Comparison of ENCODE assay signal across 8 cellular contexts in genomic region chr2:100321881-100322820, GRCh38. TPM values are rescaled to one million over a fixed set of nuclear protein-coding genes. Genes with fewer than 3 reads are reported as not detected.
DNase-seq lines count a peak whose midpoint lies in the region; FAIRE-seq and TF ChIP-seq lines count a peak whose summit lies in the region.

TSS of gene LONRF2 (minus strand) at chr2:100322501. CDS start at chr2:100322093, 408 bp downstream.

- peaks cover 4% of the 10 kb centered on the region for H3K9me3 Mint-ChIP-seq in type B pancreatic cell
- H3K9me3 Mint-ChIP-seq in activated naive CD4-positive, alpha-beta T cell treated with anti-CD3 and anti-CD28 coated beads, Interleukin-2, amount 10 ng/mL, durations not matched to agents 7 days and 5 days: peaks cover 12% of the 10 kb centered on the region

- H2BK5ac ChIP-seq in H1 (ENCODE audit: low read depth, low read length): no peak within 1 kb of the TSS

- TF ChIP-seq CTCF in OCI-LY3 (IDR thresholded peaks at IDR 0.05; ENCODE audit: low read depth, low read length): no peak
- no peak for TF ChIP-seq CTCF in H1 (IDR thresholded peaks at IDR 0.05; ENCODE audit: control extremely low read depth in 1 of 3, insufficient read depth in 1 of 3, low read depth in 1 of 3, low read length in 3 of 3)
- no peak for TF ChIP-seq CTCF in type B pancreatic cell (conservative IDR thresholded peaks at IDR 0.05)

- H2BK120ac ChIP-seq in H1 (replicated peaks; ENCODE audit: low read depth, low read length): no peak within 1 kb of the TSS

- H4K91ac ChIP-seq in H1 (replicated peaks; ENCODE audit: insufficient read length, low read length): no peak within 1 kb of the TSS

- peaks cover 17% of the 10 kb centered on the region for H3K36me3 Mint-ChIP-seq in type B pancreatic cell
- H3K36me3 Mint-ChIP-seq in activated naive CD4-positive, alpha-beta T cell treated with anti-CD3 and anti-CD28 coated beads, Interleukin-2, amount 10 ng/mL, durations not matched to agents 7 days and 5 days: peaks cover 3% of the 10 kb centered on the region

- no peak within 1 kb of the TSS for H3K4ac ChIP-seq in H1 (replicated peaks; ENCODE audit: insufficient read length, low read depth, low read length)

- DNase-seq in activated gamma-delta T cell (lab: John Stamatoyannopoulos, UW) (peak; percentile 10), activated gamma-delta T cell treated with Interleukin-2 at 50 U/mL for 16 hours (no peak), H1 (ENCODE audit: low read depth in 1 of 2, low spot score in 2 of 2) (peak in 1 of 2 experiments; percentile 66), midbrain (lab: John Stamatoyannopoulos, UW) (peak; percentile 34), type B pancreatic cell (ENCODE audit: extremely low spot score, unreplicated experiment) (no peak), NOMO-1 (lab: John Stamatoyannopoulos, UW; ENCODE audit: unreplicated experiment in 2 of 2) (no peak)
- DNase-seq in activated naive CD4-positive, alpha-beta T cell treated with anti-CD3 and anti-CD28 coated beads, Interleukin-2, amount 10 ng/mL, durations not matched to agents 7 days and 5 days: no peak

- no peak for TF ChIP-seq EP300 in H1 (IDR thresholded peaks at IDR 0.05; ENCODE audit: borderline replicate concordance in 1 of 2, low read depth in 2 of 2, low read length in 2 of 2)

- H3K79me2 ChIP-seq in OCI-LY3 (ENCODE audit: low read length) (no peaks in the 10 kb centered on the region), H1 (ENCODE audit: control insufficient read depth in 1 of 2, insufficient read depth in 2 of 2, low read length in 2 of 2) (no peaks in the 10 kb centered on the region)

- no peak within 1 kb of the TSS for H2AK5ac ChIP-seq in H1 (ENCODE audit: low read depth, low read length)

- H3K56ac ChIP-seq in H1 (replicated peaks; ENCODE audit: insufficient read length, low read depth, low read length): no peak within 1 kb of the TSS

- H3K79me1 ChIP-seq in H1 (ENCODE audit: low read depth, low read length): no peaks in the 10 kb centered on the region

- peaks cover 15% of the 10 kb centered on the region; the same call in 1 of the 2 replicates for H3K23me2 ChIP-seq in H1 (ENCODE audit: low read depth, low read length)

- no peak within 1 kb of the TSS for H2BK15ac ChIP-seq in H1 (ENCODE audit: low read length)

- TF ChIP-seq POLR2A in H1 (IDR thresholded peaks at IDR 0.05; ENCODE audit: control extremely low read depth in 1 of 2, low read depth in 2 of 2, low read length in 2 of 2): no peak

- H3K4me3 Mint-ChIP-seq in type B pancreatic cell: peak within 1 kb of the TSS; percentile 89
- no peak within 1 kb of the TSS for H3K4me3 Mint-ChIP-seq in activated naive CD4-positive, alpha-beta T cell treated with anti-CD3 and anti-CD28 coated beads, Interleukin-2, amount 10 ng/mL, durations not matched to agents 7 days and 5 days

- peak within 1 kb of the TSS; percentile 76 for H3K4me3 ChIP-seq in OCI-LY3 (ENCODE audit: low read length)
- H3K4me3 ChIP-seq in H1 (ENCODE audit: extremely low read depth in 1 of 4, insufficient read depth in 2 of 4, low read depth in 3 of 4, low read length in 4 of 4): peak within 1 kb of the TSS; percentile 33 to 66 (median 48)

- H3K27ac Mint-ChIP-seq in type B pancreatic cell: peak within 1 kb of the TSS; percentile 74
- no peak within 1 kb of the TSS for H3K27ac Mint-ChIP-seq in activated naive CD4-positive, alpha-beta T cell treated with anti-CD3 and anti-CD28 coated beads, Interleukin-2, amount 10 ng/mL, durations not matched to agents 7 days and 5 days

- H3K9me3 ChIP-seq in OCI-LY3 (ENCODE audit: insufficient read depth, low read length) (peaks cover 8% of the 10 kb centered on the region; the same call in 1 of the 2 replicates), H1 (ENCODE audit: insufficient read depth in 2 of 2, low read depth in 1 of 2, low read length in 1 of 2) (peaks cover 4 to 9% of the 10 kb centered on the region in 2 experiments)

- no peak within 1 kb of the TSS for H2BK12ac ChIP-seq in H1 (ENCODE audit: low read depth, low read length)

- peak within 1 kb of the TSS; percentile 68 for H4K8ac ChIP-seq in H1 (ENCODE audit: extremely low read depth, insufficient read depth, low read length)

- peaks cover 63% of the 10 kb centered on the region for H3K27me3 Mint-ChIP-seq in type B pancreatic cell
- peaks cover 53% of the 10 kb centered on the region for H3K27me3 Mint-ChIP-seq in activated naive CD4-positive, alpha-beta T cell treated with anti-CD3 and anti-CD28 coated beads, Interleukin-2, amount 10 ng/mL, durations not matched to agents 7 days and 5 days

- H3K14ac ChIP-seq in H1 (ENCODE audit: insufficient read length): no peak within 1 kb of the TSS

- TF ChIP-seq RAD21 in H1 (IDR thresholded peaks at IDR 0.05 in 1 of 2, conservative IDR thresholded peaks at IDR 0.05 in 1 of 2; ENCODE audit: low read depth in 2 of 2, low read length in 2 of 2): no peak

- FAIRE-seq in H1 (lab: Jason Lieb, UNC): no peak

- H3K36me3 ChIP-seq in OCI-LY3 (replicated peaks; ENCODE audit: low read depth, low read length) (peaks cover 5% of the 10 kb centered on the region), H1 (ENCODE audit: control insufficient read depth in 2 of 4, insufficient read depth in 4 of 4, low read length in 3 of 4) (no peaks in the 10 kb centered on the region)

- CTCF ChIA-PET in H1 (lab: Charles Lee; ENCODE audit: partially characterized antibody): interaction anchor here (1.4 to 4.6 kb wide), 4 partner anchors 14 to 58 kb away, joined by 3 to 43 read pairs (median 8); no protein-coding TSS in a partner anchor
- CTCF ChIA-PET in activated naive CD4-positive, alpha-beta T cell treated with anti-CD3 and anti-CD28 coated beads, Interleukin-2, amount 10 ng/mL, durations not matched to agents 7 days and 5 days (lab: Charles Lee): interaction anchor here (1.1 kb wide), 1 partner anchor 60 kb away, joined by 3 read pairs; no protein-coding TSS in a partner anchor

- H3K9ac ChIP-seq in OCI-LY3 (ENCODE audit: low read length) (peak within 1 kb of the TSS; percentile 45; the same call in 1 of the 2 replicates), H1 (replicated peaks in 1 of 4; ENCODE audit: extremely low read depth in 1 of 4, low read depth in 3 of 4, low read length in 3 of 4) (peak within 1 kb of the TSS in 1 of 4 experiments; percentile 67; a peak in 1 of 7 replicates)

- peak within 1 kb of the TSS; percentile 71 for H3K18ac ChIP-seq in H1 (ENCODE audit: extremely low read depth, low read length)

- no peak within 1 kb of the TSS for H3K23ac ChIP-seq in H1 (ENCODE audit: insufficient read length)

- H3K4me1 Mint-ChIP-seq in type B pancreatic cell (ENCODE audit: unreplicated experiment): peaks cover 5% of the 10 kb centered on the region
- H3K4me1 Mint-ChIP-seq in activated naive CD4-positive, alpha-beta T cell treated with anti-CD3 and anti-CD28 coated beads, Interleukin-2, amount 10 ng/mL, durations not matched to agents 7 days and 5 days: no peaks in the 10 kb centered on the region

- no peak within 1 kb of the TSS for H2BK20ac ChIP-seq in H1 (ENCODE audit: low read length)

- H4K20me1 ChIP-seq in OCI-LY3 (ENCODE audit: insufficient read depth, low read length) (no peaks in the 10 kb centered on the region), H1 (replicated peaks in 1 of 2; ENCODE audit: control insufficient read depth in 1 of 2, insufficient read depth in 2 of 2, low read length in 2 of 2) (no peaks in the 10 kb centered on the region)

- 6% methylated on average over 56 of the region's 110 CpGs; no CpG with 5 or more reads in 1 of the 2 experiments for WGBS in H1 (ENCODE audit: extremely low coverage in 1 of 2, insufficient coverage in 1 of 2, insufficient read length in 1 of 2, insufficient replicate concordance in 2 of 2, low coverage in 1 of 2, low lambda C conversion rate in 2 of 2, missing lambda C conversion rate in 1 of 2), 2 experiments

- H3K27me3 ChIP-seq in OCI-LY3 (ENCODE audit: low read depth, low read length) (peaks cover 10% of the 10 kb centered on the region; the same call in 1 of the 2 replicates), H1 (replicated peaks in 1 of 4; ENCODE audit: control insufficient read depth in 3 of 4, extremely low read depth in 1 of 4, insufficient read depth in 3 of 4, low read length in 3 of 4) (peaks cover 14 to 46% (median 33%) of the 10 kb centered on the region in 4 experiments)

- H3K4me1 ChIP-seq in OCI-LY3 (ENCODE audit: low read length): no peaks in the 10 kb centered on the region
- peaks cover 0 to 3% (median 0%) of the 10 kb centered on the region in 4 experiments; a peak in 2 of 7 replicates for H3K4me1 ChIP-seq in H1 (replicated peaks in 1 of 4; ENCODE audit: control insufficient read depth in 3 of 4, insufficient read depth in 4 of 4, low read length in 3 of 4)

- H2AFZ ChIP-seq in OCI-LY3 (ENCODE audit: low read depth, low read length) (no peak within 1 kb of the TSS), H1 (ENCODE audit: low read length) (peak within 1 kb of the TSS; percentile 63; the same call in 1 of the 2 replicates)

- H4K5ac ChIP-seq in H1 (ENCODE audit: insufficient read length, low read depth, low read length): no peak within 1 kb of the TSS

- POLR2A ChIA-PET in H1 (lab: Charles Lee; ENCODE audit: partially characterized antibody): no interaction called here

- peak within 1 kb of the TSS; percentile 53 for H3K4me2 ChIP-seq in OCI-LY3 (ENCODE audit: low read length)
- peak within 1 kb of the TSS; percentile 77 to 91 for H3K4me2 ChIP-seq in H1 (ENCODE audit: insufficient read depth in 1 of 2, low read depth in 2 of 2, low read length in 2 of 2)

- H3K27ac ChIP-seq in OCI-LY3 (ENCODE audit: low read length): no peak within 1 kb of the TSS
- H3K27ac ChIP-seq in H1 (ENCODE audit: low read depth, low read length): no peak within 1 kb of the TSS

TF ChIP-seq in H1, 55 proteins besides CTCF, POLR2A, EP300 and RAD21 (continues in another document):
- TF ChIP-seq HDAC6 (IDR thresholded peaks at IDR 0.05; ENCODE audit: low read depth, low read length) (no peak), BCL11A (IDR thresholded peaks at IDR 0.05; ENCODE audit: low read depth in 2 of 2, low read length in 2 of 2) (no peak), E2F6 (IDR thresholded peaks at IDR 0.05) (peak; percentile 46)

RNA-seq across cellular contexts. Expression of gene LONRF2, which starts in this region (rescaled TPM):
- total RNA-seq in H1 (2021; fragmentation: NEBNext Ultra II Directional; extraction: Animal tissue kit (Norgen Biotek cat#: 25700)): 0.42 and 0.74 TPM in 2 replicates
- 0.22 and 0.24 TPM in 2 replicates for polyA plus RNA-seq in H1 (2011; rRNA removed)
- 0.28 TPM for polyA plus RNA-seq in H1 (2011; cell fraction: cytosol; rRNA removed)
- 0.48 TPM for polyA plus RNA-seq in H1 (2011; cell fraction: nucleus; rRNA removed)
- polyA plus RNA-seq in H1 (2012, experiment 1 of 2): 0.30 to 0.43 TPM (median 0.36 TPM) in 4 replicates
- polyA plus RNA-seq in H1 (2012, experiment 2 of 2): 0.12 TPM
- polyA plus RNA-seq in H1 (2013, experiment 1 of 2): 0.16 TPM
- polyA plus RNA-seq in H1 (2013, experiment 2 of 2): 0.18 TPM
- 0.91 and 2.0 TPM in 2 replicates for polyA minus RNA-seq in H1 (2011; rRNA and poly(A)+ RNA removed)
- polyA minus RNA-seq in H1 (2011; cell fraction: cytosol; rRNA and poly(A)+ RNA removed): 0.59 TPM
- 0.80 TPM for polyA minus RNA-seq in H1 (2011; cell fraction: nucleus; rRNA and poly(A)+ RNA removed)
- 4.5 and 8.9 TPM in 2 replicates for total RNA-seq in type B pancreatic cell (ENCODE audit: low replicate concordance)

Comparison
In these comparisons a context has a peak if more than half of its experiments do, and no peak if none do; other contexts are left out.
1. DNase-seq: peak in activated gamma-delta T cell (single experiment) and midbrain (single experiment); none in activated gamma-delta T cell treated with Interleukin-2 at 50 U/mL for 16 hours (single experiment), type B pancreatic cell (single experiment), NOMO-1 (0 of 2) and activated naive CD4-positive, alpha-beta T cell treated with anti-CD3 and anti-CD28 coated beads, Interleukin-2, amount 10 ng/mL, durations not matched to agents 7 days and 5 days (single experiment).